8 cellular contexts compared by ENCODE assay signal in genomic region chr7:111029574-111030357, GRCh38.
A peak's percentile ranks its signal among the peaks of the same experiment; 100 is the strongest.
DNase-seq lines count a peak whose midpoint lies in the region; ATAC-seq and TF ChIP-seq lines count a peak whose summit lies in the region.

No MANE protein-coding gene starts in this region.

- ATAC-seq in GM21423 (IDR thresholded peaks at IDR 0.05; ENCODE audit: unreplicated experiment), result peak; percentile 51

- peak; percentile 20 for DNase-seq in ELR (ENCODE audit: low read depth)
- DNase-seq in NCI-H1105 treated with DMSO at 0.1 percent for 48 hours (lab: John Stamatoyannopoulos, UW), result peak; percentile 50
- DNase-seq in astrocyte of the hippocampus (ENCODE audit: low read depth, low spot score), result peak; percentile 52
- DNase-seq in stimulated activated CD4-positive, alpha-beta T cell treated with anti-CD3 and anti-CD28 coated beads, Interleukin-15, amount 100 ng/mL, for 48 hours (ENCODE audit: low read depth in 2 of 2), result peak; percentile 18 to 44
- no peak for DNase-seq in erythroblast (lab: John Stamatoyannopoulos, UW)
- no peak for DNase-seq in WERI-Rb-1
- no peak for DNase-seq in NCI-H1048 (lab: John Stamatoyannopoulos, UW)

- no peaks in the 10 kb centered on the region for H3K27me3 ChIP-seq in WERI-Rb-1 (ENCODE audit: insufficient read depth, low read depth, severe bottlenecking)

- no peak for TF ChIP-seq CTCF in WERI-Rb-1 (IDR thresholded peaks at IDR 0.05; ENCODE audit: low read depth, low read length)

- no peaks in the 10 kb centered on the region for H3K36me3 ChIP-seq in WERI-Rb-1

- H3K4me3 ChIP-seq in WERI-Rb-1 (ENCODE audit: low read depth, low read length), result no peak overlapping the region

- no peak for TF ChIP-seq POLR2A in erythroblast (IDR thresholded peaks at IDR 0.05; ENCODE audit: low read length)

- no peak overlapping the region for H3K27ac ChIP-seq in WERI-Rb-1

- H3K9me3 ChIP-seq in WERI-Rb-1 (ENCODE audit: severe bottlenecking), result no peaks in the 10 kb centered on the region

Comparison
In these comparisons a context has a peak if more than half of its experiments do, and no peak if none do; other contexts are left out.
1. DNase-seq: peak in ELR (single experiment), NCI-H1105 treated with DMSO at 0.1 percent for 48 hours (single experiment), astrocyte of the hippocampus (single experiment) and stimulated activated CD4-positive, alpha-beta T cell treated with anti-CD3 and anti-CD28 coated beads, Interleukin-15, amount 100 ng/mL, for 48 hours (2 of 2); none in erythroblast (0 of 2), WERI-Rb-1 (single experiment) and NCI-H1048 (single experiment).